ENCODE assay signal across 1 cellular context in genomic region chr6:108841377-108841855, GRCh38.
TF ChIP-seq lines count a peak whose summit lies in the region.

No MANE protein-coding gene starts in this region.

TF ChIP-seq in GM23338, 12 proteins besides CTCF, POLR2A, EP300 and RAD21 (continued from another document):
- no peak for TF ChIP-seq ZNF331 (CRISPR knock-in tag; IDR thresholded peaks at IDR 0.05; ENCODE audit: low read depth)
- TF ChIP-seq CREB1 (CRISPR knock-in tag; IDR thresholded peaks at IDR 0.05; ENCODE audit: low read depth) = no peak
- no peak for TF ChIP-seq NANOG (IDR thresholded peaks at IDR 0.05; ENCODE audit: borderline replicate concordance)
- TF ChIP-seq EZH2 (IDR thresholded peaks at IDR 0.05; ENCODE audit: low read depth, unreplicated experiment) = no peak
- TF ChIP-seq JUNB (IDR thresholded peaks at IDR 0.05; ENCODE audit: unreplicated experiment) = no peak
TF ChIP-seq in GM23338: peak in this region for 0.
